Comparison of ENCODE assay signal across 10 cellular contexts in genomic region chr4:15809058-15809457, GRCh38. TPM values are rescaled to one million over a fixed set of nuclear protein-coding genes. Genes with fewer than 3 reads are reported as not detected.
A peak's percentile ranks its signal among the peaks of the same experiment; 100 is the strongest.
DNase-seq lines count a peak whose midpoint lies in the region; ATAC-seq and TF ChIP-seq lines count a peak whose summit lies in the region.
"Had no signal": no experiment of that assay in that cellular context is flagged by ENCODE, and none has a peak within 500 bp of the region (broad histone marks: within the 10 kb centered on the region; RNA-seq: fewer than 3 reads in every experiment).

No MANE protein-coding gene starts in this region.

- H3K4me3 Mint-ChIP-seq in activated T-cell treated with anti-CD3 and anti-CD28 coated beads, Interleukin-2, amount 50 U/mL, for 72 hours, result peak overlapping the region; percentile 4 to 54
- peak overlapping the region; percentile 75 to 76 for H3K4me3 Mint-ChIP-seq in stimulated activated naive B cell treated with anti-CD40 and anti-IgM and Interleukin-4, amounts not matched to agents 10 μg/mL and 1 μg/mL and 100 μg/mL, for 72 hours

- peaks cover 24% of the 10 kb centered on the region for H3K4me1 Mint-ChIP-seq in activated T-cell treated with anti-CD3 and anti-CD28 coated beads, Interleukin-2, amount 50 U/mL, for 72 hours (ENCODE audit: low read depth)
- H3K4me1 Mint-ChIP-seq in stimulated activated naive B cell treated with anti-CD40 and anti-IgM and Interleukin-4, amounts not matched to agents 10 μg/mL and 1 μg/mL and 100 μg/mL, for 72 hours, result peaks cover 40 to 73% of the 10 kb centered on the region in 2 donors

- no peaks in the 10 kb centered on the region for H3K27me3 Mint-ChIP-seq in activated T-cell treated with anti-CD3 and anti-CD28 coated beads, Interleukin-2, amount 50 U/mL, for 72 hours (ENCODE audit: low read depth)
- no peaks in the 10 kb centered on the region for H3K27me3 Mint-ChIP-seq in stimulated activated naive B cell treated with anti-CD40 and anti-IgM and Interleukin-4, amounts not matched to agents 10 μg/mL and 1 μg/mL and 100 μg/mL, for 72 hours

- no peaks in the 10 kb centered on the region for H3K4me1 ChIP-seq in thyroid gland
- no peaks in the 10 kb centered on the region for H3K4me1 ChIP-seq in smooth muscle cell (ENCODE audit: low read depth)

- ATAC-seq in activated T-cell treated with anti-CD3 and anti-CD28 coated beads, Interleukin-2, amount 50 U/mL, for 72 hours (replicated peaks in 1 of 2), result no peak
- ATAC-seq in HG02981 (IDR thresholded peaks at IDR 0.05; ENCODE audit: unreplicated experiment), result peak; percentile 86
- ATAC-seq in stimulated activated naive B cell treated with anti-CD40 and anti-IgM and Interleukin-4, amounts not matched to agents 10 μg/mL and 1 μg/mL and 100 μg/mL, for 72 hours (replicated peaks), result peak; percentile 65 to 68

- intact Hi-C loops in thyroid gland (cut with DNase I), result loop anchor here (5.0 to 10.0 kb wide), 2 partner anchors 148 to 196 kb away; no protein-coding TSS in a partner anchor

- H3K9me3 ChIP-seq in thyroid gland, result no peaks in the 10 kb centered on the region
- H3K9me3 ChIP-seq in smooth muscle cell (replicated peaks; ENCODE audit: low read depth), result no peaks in the 10 kb centered on the region

- no peak for DNase-seq in activated T-cell treated with anti-CD3 and anti-CD28 coated beads, Interleukin-2, amount 50 U/mL, for 72 hours
- DNase-seq in activated T-cell treated with anti-CD3 and anti-CD28 coated beads, Interleukin-2, amount 50 U/mL, for 1 hour, result no peak
- DNase-seq in SIG-M5 treated with dmso at 0.1 percent for 504 hours (lab: John Stamatoyannopoulos, UW; ENCODE audit: unreplicated experiment), result peak; percentile 78
- DNase-seq in stimulated activated naive B cell treated with anti-CD40 and anti-IgM and Interleukin-4, amounts not matched to agents 10 μg/mL and 1 μg/mL and 100 μg/mL, for 72 hours, result peak; percentile 45
- DNase-seq in effector CD8-positive, alpha-beta T cell (lab: John Stamatoyannopoulos, UW), result no peak
- no peak for DNase-seq in thyroid gland
- no peak for DNase-seq in smooth muscle cell (lab: John Stamatoyannopoulos, UW; ENCODE audit: unreplicated experiment)
- DNase-seq: dorsolateral prefrontal cortex, NCI-H510A treated with DMSO at 0.1 percent for 48 hours had no signal

- no peak overlapping the region for H3K4me2 ChIP-seq in smooth muscle cell

- H3F3A ChIP-seq in smooth muscle cell (ENCODE audit: low read depth), result no peaks in the 10 kb centered on the region

- no peaks in the 10 kb centered on the region for H4K20me1 ChIP-seq in smooth muscle cell (ENCODE audit: low read depth)

- H3K27ac ChIP-seq in thyroid gland (no peak overlapping the region), smooth muscle cell (ENCODE audit: low read depth) (no peak overlapping the region)
- H3K27ac ChIP-seq: dorsolateral prefrontal cortex had no signal

- H3K79me2 ChIP-seq in smooth muscle cell (ENCODE audit: low read depth), result no peaks in the 10 kb centered on the region

- H3K4me3 ChIP-seq in thyroid gland (replicated peaks in 1 of 3) (no peak overlapping the region), smooth muscle cell (no peak overlapping the region)
- H3K4me3 ChIP-seq: dorsolateral prefrontal cortex had no signal

- no peaks in the 10 kb centered on the region for H3K9me3 Mint-ChIP-seq in activated T-cell treated with anti-CD3 and anti-CD28 coated beads, Interleukin-2, amount 50 U/mL, for 72 hours
- H3K9me3 Mint-ChIP-seq in stimulated activated naive B cell treated with anti-CD40 and anti-IgM and Interleukin-4, amounts not matched to agents 10 μg/mL and 1 μg/mL and 100 μg/mL, for 72 hours, result no peaks in the 10 kb centered on the region

- no peaks in the 10 kb centered on the region for H3K36me3 ChIP-seq in thyroid gland
- no peaks in the 10 kb centered on the region for H3K36me3 ChIP-seq in smooth muscle cell (ENCODE audit: low read depth)

- no peak overlapping the region for H2AFZ ChIP-seq in smooth muscle cell (ENCODE audit: low read depth)

- WGBS in thyroid gland, 2 donors, result 71 to 74% methylated on average over 5 of the region's 5 CpGs
- 84% methylated on average over 5 of the region's 5 CpGs for WGBS in smooth muscle cell (ENCODE audit: low lambda C conversion rate)

- no peak for TF ChIP-seq POLR2A in thyroid gland (IDR thresholded peaks at IDR 0.05)

- no peak overlapping the region for H3K9ac ChIP-seq in smooth muscle cell (ENCODE audit: low read depth)

- no peaks in the 10 kb centered on the region for H3K36me3 Mint-ChIP-seq in activated T-cell treated with anti-CD3 and anti-CD28 coated beads, Interleukin-2, amount 50 U/mL, for 72 hours (ENCODE audit: insufficient read depth in 2 of 2)
- peaks cover 0 to 6% of the 10 kb centered on the region in 2 donors for H3K36me3 Mint-ChIP-seq in stimulated activated naive B cell treated with anti-CD40 and anti-IgM and Interleukin-4, amounts not matched to agents 10 μg/mL and 1 μg/mL and 100 μg/mL, for 72 hours

- no peak overlapping the region for H3K27ac Mint-ChIP-seq in activated T-cell treated with anti-CD3 and anti-CD28 coated beads, Interleukin-2, amount 50 U/mL, for 72 hours
- H3K27ac Mint-ChIP-seq in stimulated activated naive B cell treated with anti-CD40 and anti-IgM and Interleukin-4, amounts not matched to agents 10 μg/mL and 1 μg/mL and 100 μg/mL, for 72 hours, result peak overlapping the region; percentile 76

- TF ChIP-seq CTCF in thyroid gland (IDR thresholded peaks at IDR 0.05), result no peak
- no peak for TF ChIP-seq CTCF in smooth muscle cell (IDR thresholded peaks at IDR 0.05; ENCODE audit: borderline replicate concordance, insufficient read depth, poor library complexity, severe bottlenecking)

- H3K27me3 ChIP-seq in thyroid gland (no peaks in the 10 kb centered on the region), smooth muscle cell (ENCODE audit: low read depth) (no peaks in the 10 kb centered on the region)
- H3K27me3 ChIP-seq: dorsolateral prefrontal cortex had no signal

RNA-seq across cellular contexts. Expression of gene CD38, which starts 30.9 kb away (rescaled TPM):
- total RNA-seq in activated T-cell treated with anti-CD3 and anti-CD28 coated beads, Interleukin-2, amount 50 U/mL, for 72 hours, result 10 to 100 TPM; 60.2 to 62.9 TPM
- total RNA-seq in thyroid gland (10 to 100 TPM in 2 of 4 donors, 1 to 10 TPM in 2; 3.7 to 13.3 (median 9.5) TPM), smooth muscle cell (not detected in 2 replicates)
- polyA plus RNA-seq in smooth muscle cell, result not detected in 2 replicates

Comparison
In these comparisons a context has a peak if more than half of its experiments do, and no peak if none do; other contexts are left out.
1. ATAC-seq: peak in HG02981 (single experiment) and stimulated activated naive B cell treated with anti-CD40 and anti-IgM and Interleukin-4, amounts not matched to agents 10 μg/mL and 1 μg/mL and 100 μg/mL, for 72 hours (2 of 2); none in activated T-cell treated with anti-CD3 and anti-CD28 coated beads, Interleukin-2, amount 50 U/mL, for 72 hours (0 of 2).
2. DNase-seq: peak in SIG-M5 treated with dmso at 0.1 percent for 504 hours (single experiment) and stimulated activated naive B cell treated with anti-CD40 and anti-IgM and Interleukin-4, amounts not matched to agents 10 μg/mL and 1 μg/mL and 100 μg/mL, for 72 hours (single experiment); none in activated T-cell treated with anti-CD3 and anti-CD28 coated beads, Interleukin-2, amount 50 U/mL, for 72 hours (0 of 2), activated T-cell treated with anti-CD3 and anti-CD28 coated beads, Interleukin-2, amount 50 U/mL, for 1 hour (single experiment), effector CD8-positive, alpha-beta T cell (single experiment), thyroid gland (0 of 2) and smooth muscle cell (single experiment).